ENCODE assay signal across 8 cellular contexts in genomic region chr6:13624871-13625288, GRCh38. TPM values are rescaled to one million over a fixed set of nuclear protein-coding genes. Genes with fewer than 3 reads are reported as not detected.
A peak's percentile ranks its signal among the peaks of the same experiment; 100 is the strongest.
DNase-seq lines count a peak whose midpoint lies in the region; ATAC-seq and TF ChIP-seq lines count a peak whose summit lies in the region.

No MANE protein-coding gene starts in this region.

- peaks cover 9% of the 10 kb centered on the region for H3K36me3 Mint-ChIP-seq in neural crest cell (ENCODE audit: low read depth)
- H3K36me3 Mint-ChIP-seq in mesothelial cell of epicardium, result peaks cover 18% of the 10 kb centered on the region

- no peaks in the 10 kb centered on the region for H3K27me3 Mint-ChIP-seq in neural crest cell (ENCODE audit: low read depth)
- no peaks in the 10 kb centered on the region for H3K27me3 Mint-ChIP-seq in mesothelial cell of epicardium (ENCODE audit: low read depth)

- no peak overlapping the region for H3K27ac Mint-ChIP-seq in neural crest cell (ENCODE audit: unreplicated experiment)
- no peak overlapping the region for H3K27ac Mint-ChIP-seq in mesothelial cell of epicardium

- no peaks in the 10 kb centered on the region for H3K9me3 Mint-ChIP-seq in neural crest cell
- no peaks in the 10 kb centered on the region for H3K9me3 Mint-ChIP-seq in mesothelial cell of epicardium

- DNase-seq in NCI-H2196 (lab: John Stamatoyannopoulos, UW; ENCODE audit: unreplicated experiment), result peak; percentile 28
- DNase-seq in NCI-H2196 treated with DMSO at 0.1 percent for 48 hours (lab: John Stamatoyannopoulos, UW; ENCODE audit: unreplicated experiment), result no peak
- peak; percentile 63 for DNase-seq in dermis blood vessel endothelial cell
- DNase-seq in neural crest cell (ENCODE audit: low read depth, low spot score), result no peak
- DNase-seq in mesothelial cell of epicardium (ENCODE audit: low spot score in 2 of 2, unreplicated experiment in 2 of 2), result no peak
- no peak for DNase-seq in dedifferentiated amniotic fluid mesenchymal stem cell (ENCODE audit: extremely low spot score)

- peak; percentile 66 for TF ChIP-seq CTCF in neural crest cell (conservative IDR thresholded peaks at IDR 0.05)
- TF ChIP-seq CTCF in mesothelial cell of epicardium (IDR thresholded peaks at IDR 0.05; ENCODE audit: unreplicated experiment), result no peak

- 0 out of 2 replicates have a peak, but pooled peaks have one; percentile 11 for TF ChIP-seq POLR2A in Raji (IDR thresholded peaks at IDR 0.05; ENCODE audit: insufficient read depth, low read depth, low read length)

- no peak overlapping the region for H3K4me3 Mint-ChIP-seq in neural crest cell
- no peak overlapping the region for H3K4me3 Mint-ChIP-seq in mesothelial cell of epicardium

- peak; percentile 58 for ATAC-seq in HG03135 (IDR thresholded peaks at IDR 0.05; ENCODE audit: unreplicated experiment)

- peaks cover 9% of the 10 kb centered on the region for H3K4me1 Mint-ChIP-seq in neural crest cell
- H3K4me1 Mint-ChIP-seq in mesothelial cell of epicardium, result no peaks in the 10 kb centered on the region

RNA-seq across cellular contexts. Expression of gene NOL7, which starts 9.7 kb away (rescaled TPM):
- 72.8 and 75.2 TPM in 2 replicates for total RNA-seq in dermis blood vessel endothelial cell
- 54.7 and 63.6 TPM in 2 replicates for total RNA-seq in neural crest cell
- 40.2 to 42.0 TPM (median 40.8 TPM) in 3 replicates for total RNA-seq in mesothelial cell of epicardium

RNA-seq across cellular contexts. Expression of gene SIRT5, which starts 50.5 kb away (rescaled TPM):
- total RNA-seq in dermis blood vessel endothelial cell (9.7 and 10.6 TPM in 2 replicates), neural crest cell (8.8 and 10.3 TPM in 2 replicates), mesothelial cell of epicardium (21.1 to 23.6 TPM (median 21.5 TPM) in 3 replicates)

Comparison
In these comparisons a context has a peak if more than half of its experiments do, and no peak if none do; other contexts are left out.
1. DNase-seq: peak in NCI-H2196 (single experiment) and dermis blood vessel endothelial cell (single experiment); none in NCI-H2196 treated with DMSO at 0.1 percent for 48 hours (single experiment), neural crest cell (single experiment), mesothelial cell of epicardium (0 of 2) and dedifferentiated amniotic fluid mesenchymal stem cell (single experiment).